ENCODE assay signal across 13 cellular contexts in the genomic region with DNA sequence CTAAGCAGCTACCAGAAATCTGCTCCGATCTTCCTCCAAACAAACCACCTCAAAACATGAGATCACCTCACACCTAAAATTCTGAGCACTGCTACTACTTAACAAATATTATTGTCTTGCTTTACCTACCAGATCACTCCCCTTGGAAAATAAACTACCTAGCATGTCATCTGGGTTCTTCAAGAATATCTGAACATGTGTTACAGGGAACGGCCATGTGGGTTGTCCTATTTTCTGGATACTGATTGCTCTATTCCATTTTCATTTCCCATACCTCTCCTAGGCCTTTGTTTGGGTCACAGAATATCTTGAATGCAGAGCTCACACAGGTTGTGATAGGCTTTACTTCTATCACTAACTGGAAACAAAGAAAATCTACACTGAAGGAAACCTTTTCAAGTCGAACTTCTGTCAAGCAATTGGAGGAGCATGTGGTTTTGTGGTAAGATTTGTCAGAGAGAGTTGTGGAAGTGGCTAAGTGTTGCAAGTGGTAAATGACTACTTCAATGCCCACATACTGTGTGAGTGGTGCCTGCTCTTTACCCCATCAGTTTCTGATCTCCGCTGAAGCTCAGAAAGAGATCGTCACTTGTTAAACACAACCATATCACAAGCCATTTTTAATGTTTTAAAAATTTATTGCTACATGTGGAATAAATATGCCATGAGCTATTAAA.
DNase-seq lines count a peak whose midpoint lies in the region; ATAC-seq and TF ChIP-seq lines count a peak whose summit lies in the region.
"Had no signal": no experiment of that assay in that cellular context is flagged by ENCODE, and none has a peak within 500 bp of the region (broad histone marks: within the 10 kb centered on the region; RNA-seq: fewer than 3 reads in every experiment).

No MANE protein-coding gene starts in this region.

- no peaks in the 10 kb centered on the region for H3K9me3 ChIP-seq in naive thymus-derived CD4-positive, alpha-beta T cell (ENCODE audit: control insufficient read depth in 2 of 3, low read length in 3 of 3)
- H3K9me3 ChIP-seq: upper lobe of left lung had no signal

- peaks cover 58% of the 10 kb centered on the region for H3K27me3 Mint-ChIP-seq in activated CD8-positive, alpha-beta T cell treated with anti-CD3 and anti-CD28 coated beads, Interleukin-2, amount 10 ng/mL, durations not matched to agents 7 days and 5 days (ENCODE audit: low read depth)
- peaks cover 0 to 45% (median 42%) of the 10 kb centered on the region in 5 donors for H3K27me3 Mint-ChIP-seq in naive thymus-derived CD4-positive, alpha-beta T cell

- H3K4me1 ChIP-seq in naive thymus-derived CD4-positive, alpha-beta T cell (ENCODE audit: control insufficient read depth in 2 of 2, insufficient read depth in 2 of 2, low read length in 2 of 2), result no peaks in the 10 kb centered on the region
- H3K4me1 ChIP-seq: neural progenitor cell, upper lobe of left lung had no signal

- no peak overlapping the region for H3K4me3 ChIP-seq in naive thymus-derived CD4-positive, alpha-beta T cell (ENCODE audit: low read length)
- H3K4me3 ChIP-seq: neural progenitor cell, upper lobe of left lung had no signal

- no peaks in the 10 kb centered on the region for H3K36me3 ChIP-seq in naive thymus-derived CD4-positive, alpha-beta T cell (ENCODE audit: control insufficient read depth in 2 of 3, insufficient read depth in 3 of 3, low read length in 3 of 3)
- H3K36me3 ChIP-seq: neural progenitor cell, upper lobe of left lung had no signal

- peak; percentile 96 for ATAC-seq in activated CD8-positive, alpha-beta T cell treated with anti-CD3 and anti-CD28 coated beads, Interleukin-2, amount 10 ng/mL, durations not matched to agents 7 days and 5 days
- peak; percentile 87 for ATAC-seq in naive thymus-derived CD4-positive, alpha-beta T cell
- no peak for ATAC-seq in GM18505 (IDR thresholded peaks at IDR 0.05; ENCODE audit: unreplicated experiment)
- ATAC-seq: Panc1 had no signal

- no peaks in the 10 kb centered on the region for H3K36me3 Mint-ChIP-seq in activated CD8-positive, alpha-beta T cell treated with anti-CD3 and anti-CD28 coated beads, Interleukin-2, amount 10 ng/mL, durations not matched to agents 7 days and 5 days (ENCODE audit: low read depth)
- H3K36me3 Mint-ChIP-seq in naive thymus-derived CD4-positive, alpha-beta T cell, result no peaks in the 10 kb centered on the region
- H3K36me3 Mint-ChIP-seq: neural progenitor cell had no signal

- H3K27ac ChIP-seq in naive thymus-derived CD4-positive, alpha-beta T cell (ENCODE audit: low read depth, low read length), result no peak overlapping the region
- H3K27ac ChIP-seq: neural progenitor cell, upper lobe of left lung had no signal

- DNase-seq in NCI-H187 treated with DMSO at 0.1 percent for 48 hours (lab: John Stamatoyannopoulos, UW), result peak; percentile 3
- DNase-seq in NCI-H187 (lab: John Stamatoyannopoulos, UW), result no peak
- peak; percentile 15 for DNase-seq in KG1 (lab: John Stamatoyannopoulos, UW)
- peak; percentile 72 for DNase-seq in activated CD8-positive, alpha-beta T cell treated with anti-CD3 and anti-CD28 coated beads, Interleukin-2, amount 10 ng/mL, durations not matched to agents 7 days and 5 days
- DNase-seq in naive thymus-derived CD4-positive, alpha-beta T cell, result peak in 6 of 9 donors; percentile 2 to 39 (median 16)
- DNase-seq in cerebellar nuclear complex (lab: John Stamatoyannopoulos, UW), result no peak
- DNase-seq in NCI-H446 (lab: John Stamatoyannopoulos, UW), result no peak
- DNase-seq: 8988T, hypothalamus, upper lobe of left lung had no signal

- H3K4me3 Mint-ChIP-seq in activated CD8-positive, alpha-beta T cell treated with anti-CD3 and anti-CD28 coated beads, Interleukin-2, amount 10 ng/mL, durations not matched to agents 7 days and 5 days, result no peak overlapping the region
- H3K4me3 Mint-ChIP-seq in naive thymus-derived CD4-positive, alpha-beta T cell, result no peak overlapping the region
- H3K4me3 Mint-ChIP-seq: neural progenitor cell had no signal

- peaks cover 17% of the 10 kb centered on the region for H3K4me1 Mint-ChIP-seq in activated CD8-positive, alpha-beta T cell treated with anti-CD3 and anti-CD28 coated beads, Interleukin-2, amount 10 ng/mL, durations not matched to agents 7 days and 5 days (ENCODE audit: low read depth)
- peaks cover 0 to 8% (median 2%) of the 10 kb centered on the region in 7 donors for H3K4me1 Mint-ChIP-seq in naive thymus-derived CD4-positive, alpha-beta T cell
- H3K4me1 Mint-ChIP-seq: neural progenitor cell had no signal

- H3K9me3 Mint-ChIP-seq in activated CD8-positive, alpha-beta T cell treated with anti-CD3 and anti-CD28 coated beads, Interleukin-2, amount 10 ng/mL, durations not matched to agents 7 days and 5 days (ENCODE audit: insufficient read depth), result no peaks in the 10 kb centered on the region
- H3K9me3 Mint-ChIP-seq in naive thymus-derived CD4-positive, alpha-beta T cell, result peaks cover 0 to 9% (median 2%) of the 10 kb centered on the region in 11 donors
- H3K9me3 Mint-ChIP-seq: neural progenitor cell had no signal

- CTCF ChIA-PET in activated CD8-positive, alpha-beta T cell treated with anti-CD3 and anti-CD28 coated beads, Interleukin-2, amount 10 ng/mL, durations not matched to agents 7 days and 5 days (lab: Charles Lee), result interaction anchor here (1.1 kb wide), 1 partner anchor 153 kb away, joined by 3 read pairs; no protein-coding TSS in a partner anchor
- CTCF ChIA-PET in naive thymus-derived CD4-positive, alpha-beta T cell (lab: Charles Lee), result interaction anchor here (0.5 kb wide), 1 partner anchor 401 kb away, joined by 3 read pairs; no protein-coding TSS in a partner anchor

- no peak for TF ChIP-seq POLR2A in GM18505 (IDR thresholded peaks at IDR 0.05; ENCODE audit: borderline replicate concordance, extremely low read depth, insufficient read depth, insufficient read length)

- POLR2A ChIA-PET in activated CD8-positive, alpha-beta T cell treated with anti-CD3 and anti-CD28 coated beads, Interleukin-2, amount 10 ng/mL, durations not matched to agents 7 days and 5 days (lab: Charles Lee), result no interaction called here
- POLR2A ChIA-PET in naive thymus-derived CD4-positive, alpha-beta T cell (lab: Charles Lee), result interaction anchor here (1.2 kb wide), 1 partner anchor 14 kb away, joined by 4 read pairs; no protein-coding TSS in a partner anchor

- H3K27me3 ChIP-seq in naive thymus-derived CD4-positive, alpha-beta T cell (ENCODE audit: control insufficient read depth in 2 of 2, insufficient read depth in 2 of 2, low read length in 2 of 2), result no peaks in the 10 kb centered on the region
- H3K27me3 ChIP-seq: neural progenitor cell, upper lobe of left lung had no signal

- H3K27ac Mint-ChIP-seq in activated CD8-positive, alpha-beta T cell treated with anti-CD3 and anti-CD28 coated beads, Interleukin-2, amount 10 ng/mL, durations not matched to agents 7 days and 5 days, result peak overlapping the region; percentile 7
- H3K27ac Mint-ChIP-seq in naive thymus-derived CD4-positive, alpha-beta T cell, result no peak overlapping the region
- H3K27ac Mint-ChIP-seq: neural progenitor cell had no signal

- intact Hi-C loops in naive thymus-derived CD4-positive, alpha-beta T cell (cut with micrococcal nuclease), result loop anchor here in 1 of 2 donors (1.0 to 2.0 kb wide), 2 partner anchors 64 to 152 kb away; no protein-coding TSS in a partner anchor

Comparison
In these comparisons a context has a peak if more than half of its experiments do, and no peak if none do; other contexts are left out.
1. DNase-seq: peak in NCI-H187 treated with DMSO at 0.1 percent for 48 hours (single experiment), KG1 (single experiment), activated CD8-positive, alpha-beta T cell treated with anti-CD3 and anti-CD28 coated beads, Interleukin-2, amount 10 ng/mL, durations not matched to agents 7 days and 5 days (single experiment) and naive thymus-derived CD4-positive, alpha-beta T cell (6 of 9); none in NCI-H187 (0 of 2), cerebellar nuclear complex (0 of 2) and NCI-H446 (0 of 2).